1 cellular context compared by ENCODE assay signal in genomic region chr2:74201596-74201995, GRCh38.
TF ChIP-seq lines count a peak whose summit lies in the region.

No MANE protein-coding gene starts in this region.

TF ChIP-seq in IMR-90, 13 proteins besides CTCF, POLR2A, EP300 and RAD21:
- TF ChIP-seq NFE2L2 (IDR thresholded peaks at IDR 0.05; ENCODE audit: low read depth, low read length) (no peak), RFX5 (IDR thresholded peaks at IDR 0.05; ENCODE audit: low read depth, low read length) (no peak), BHLHE40 (IDR thresholded peaks at IDR 0.05; ENCODE audit: low read depth, low read length) (peak; percentile 57; the same call in 1 of the 2 replicates), USF2 (IDR thresholded peaks at IDR 0.05; ENCODE audit: low read depth, low read length) (no peak), FOS (IDR thresholded peaks at IDR 0.05; ENCODE audit: low read depth, low read length) (0 out of 2 replicates have a peak, but pooled peaks have one; percentile 25)
